Comparison of ENCODE assay signal across 27 cellular contexts in genomic region chr7:106170651-106171050, GRCh38.
"Had no signal": no experiment of that assay in that cellular context is flagged by ENCODE, and none has a peak within 500 bp of the region (broad histone marks: within the 10 kb centered on the region; RNA-seq: fewer than 3 reads in every experiment).

No MANE protein-coding gene starts in this region.

- ATAC-seq: effector memory CD8-positive, alpha-beta T cell; esophagus mucosa; gastrocnemius medialis; heart right ventricle; left cardiac atrium; left lung; left ventricle myocardium superior; lower lobe of right lung; mucosa of descending colon had no signal

- H3K4me3 ChIP-seq: coronary artery, esophagus squamous epithelium, gastrocnemius medialis, heart right ventricle, left lung, lower lobe of right lung, mucosa of descending colon had no signal

- H3K27me3 ChIP-seq: gastrocnemius medialis, left lung had no signal

- H3K9me3 ChIP-seq: esophagus squamous epithelium, gastrocnemius medialis, heart right ventricle, left lung, lower lobe of right lung, mucosa of descending colon had no signal

- H3K36me3 ChIP-seq: esophagus squamous epithelium, gastrocnemius medialis, heart right ventricle, left lung, lower lobe of right lung had no signal

- FAIRE-seq: colon, endometrium, islet of Langerhans, keratinocyte had no signal

- H3K27ac ChIP-seq: coronary artery, epithelial cell of prostate, esophagus squamous epithelium, gastrocnemius medialis, heart right ventricle, left lung, lower lobe of right lung had no signal

- DNase-seq: dermis blood vessel endothelial cell; effector CD8-positive, alpha-beta T cell; effector memory CD8-positive, alpha-beta T cell; endodermal cell; erythroblast; esophagus squamous epithelium; foreskin fibroblast; foreskin melanocyte; gastrocnemius medialis; glutamatergic neuron; head of caudate nucleus; heart right ventricle; hippocampal formation; left cardiac atrium; left lung; left ventricle myocardium superior; lower lobe of right lung; mesenchymal stem cell; mucosa of descending colon; naive B cell had no signal
